Comparison of ENCODE assay signal across 18 cellular contexts in genomic region chr20:18737140-18737539, GRCh38.
A peak's percentile ranks its signal among the peaks of the same experiment; 100 is the strongest.
DNase-seq lines count a peak whose midpoint lies in the region; ATAC-seq and TF ChIP-seq lines count a peak whose summit lies in the region.
"Had no signal": no experiment of that assay in that cellular context is flagged by ENCODE, and none has a peak within 500 bp of the region (broad histone marks: within the 10 kb centered on the region; RNA-seq: fewer than 3 reads in every experiment).

No MANE protein-coding gene starts in this region.

- intact Hi-C loops in activated naive CD4-positive, alpha-beta T cell treated with anti-CD3 and anti-CD28 coated beads for 36 hours (cut with micrococcal nuclease), result no loop called here
- intact Hi-C loops in vagina (cut with DNase I) (no loop called here), spleen (cut with DNase I; ENCODE audit: low total_unique reads) (no loop called here)

- H3K36me3 Mint-ChIP-seq in activated naive CD4-positive, alpha-beta T cell treated with anti-CD3 and anti-CD28 coated beads, Interleukin-2, amount 10 ng/mL, durations not matched to agents 7 days and 5 days, result no peaks in the 10 kb centered on the region
- peaks cover 7% of the 10 kb centered on the region for H3K36me3 Mint-ChIP-seq in activated naive CD4-positive, alpha-beta T cell treated with anti-CD3 and anti-CD28 coated beads for 36 hours (ENCODE audit: low read depth)
- H3K36me3 Mint-ChIP-seq in HFFc6 (ENCODE audit: low read depth) (peaks cover 3% of the 10 kb centered on the region; the same call in 1 of the 2 replicates), immature natural killer cell (peaks cover 0 to 5% (median 3%) of the 10 kb centered on the region in 3 donors), osteocyte (ENCODE audit: unreplicated experiment) (no peaks in the 10 kb centered on the region)

- H3K4me3 Mint-ChIP-seq in activated naive CD4-positive, alpha-beta T cell treated with anti-CD3 and anti-CD28 coated beads, Interleukin-2, amount 10 ng/mL, durations not matched to agents 7 days and 5 days, result no peak overlapping the region
- H3K4me3 Mint-ChIP-seq in activated naive CD4-positive, alpha-beta T cell treated with anti-CD3 and anti-CD28 coated beads for 36 hours, result no peak overlapping the region
- H3K4me3 Mint-ChIP-seq in HFFc6 (no peak overlapping the region), immature natural killer cell (peak overlapping the region in 1 of 5 donors; percentile 65), osteocyte (ENCODE audit: unreplicated experiment) (no peak overlapping the region)

- no peak for TF ChIP-seq POLR2A in vagina (IDR thresholded peaks at IDR 0.05)
- no peak for TF ChIP-seq POLR2A in spleen (IDR thresholded peaks at IDR 0.05)

- no peak for DNase-seq in activated naive CD4-positive, alpha-beta T cell treated with anti-CD3 and anti-CD28 coated beads, Interleukin-2, amount 10 ng/mL, durations not matched to agents 7 days and 5 days
- DNase-seq in activated naive CD4-positive, alpha-beta T cell treated with anti-CD3 and anti-CD28 coated beads for 36 hours, result no peak
- DNase-seq in HFFc6 (no peak), immature natural killer cell (no peak), vagina (ENCODE audit: extremely low spot score in 2 of 2) (no peak), osteocyte (ENCODE audit: extremely low spot score, unreplicated experiment) (no peak), spleen (no peak)
- DNase-seq: 8988T, BE2C, DND-41, IMR-90, Karpas-422, MG63, NCI-H1092 treated with DMSO at 0.1 percent for 48 hours, NCI-H510A treated with DMSO at 0.1 percent for 48 hours, PC-9, SJCRH30 had no signal

- no peak for ATAC-seq in GM21526 (IDR thresholded peaks at IDR 0.05; ENCODE audit: low FRiP score, unreplicated experiment)

- no peak overlapping the region for H3K4me3 ChIP-seq in vagina
- no peak overlapping the region for H3K4me3 ChIP-seq in spleen
- H3K4me3 ChIP-seq: MG63, PC-9, SJCRH30 had no signal

- H3K27me3 ChIP-seq in vagina, result no peaks in the 10 kb centered on the region
- H3K27me3 ChIP-seq in spleen (replicated peaks in 1 of 7), result no peaks in the 10 kb centered on the region
- H3K27me3 ChIP-seq: BE2C, MG63, SJCRH30 had no signal

- H3K36me3 ChIP-seq in vagina (no peaks in the 10 kb centered on the region), spleen (peaks cover 0 to 6% (median 0%) of the 10 kb centered on the region in 6 donors)
- H3K36me3 ChIP-seq: BE2C, MG63, SJCRH30 had no signal

- H3K4me1 Mint-ChIP-seq in activated naive CD4-positive, alpha-beta T cell treated with anti-CD3 and anti-CD28 coated beads, Interleukin-2, amount 10 ng/mL, durations not matched to agents 7 days and 5 days, result peaks cover 14% of the 10 kb centered on the region
- H3K4me1 Mint-ChIP-seq in activated naive CD4-positive, alpha-beta T cell treated with anti-CD3 and anti-CD28 coated beads for 36 hours (ENCODE audit: low read depth), result peaks cover 12% of the 10 kb centered on the region
- H3K4me1 Mint-ChIP-seq in HFFc6 (ENCODE audit: low read depth) (peaks cover 49% of the 10 kb centered on the region), immature natural killer cell (peaks cover 39 to 45% of the 10 kb centered on the region in 2 donors), osteocyte (ENCODE audit: unreplicated experiment) (peaks cover 24% of the 10 kb centered on the region)

- peak overlapping the region; percentile 52 for H3K27ac Mint-ChIP-seq in activated naive CD4-positive, alpha-beta T cell treated with anti-CD3 and anti-CD28 coated beads, Interleukin-2, amount 10 ng/mL, durations not matched to agents 7 days and 5 days
- no peak overlapping the region for H3K27ac Mint-ChIP-seq in activated naive CD4-positive, alpha-beta T cell treated with anti-CD3 and anti-CD28 coated beads for 36 hours
- H3K27ac Mint-ChIP-seq in HFFc6 (no peak overlapping the region), immature natural killer cell (peak overlapping the region; percentile 69 to 96 (median 92)), osteocyte (ENCODE audit: unreplicated experiment) (no peak overlapping the region)

- peak; percentile 17; the same call in 1 of the 2 replicates for TF ChIP-seq CTCF in HFFc6 (IDR thresholded peaks at IDR 0.05)
- TF ChIP-seq CTCF in vagina (IDR thresholded peaks at IDR 0.05), result no peak
- TF ChIP-seq CTCF in osteocyte (IDR thresholded peaks at IDR 0.05), result no peak
- TF ChIP-seq CTCF in spleen (IDR thresholded peaks at IDR 0.05 in 8 of 11, conservative IDR thresholded peaks at IDR 0.05 in 3 of 11), result no peak

- no peaks in the 10 kb centered on the region for H3K9me3 Mint-ChIP-seq in activated naive CD4-positive, alpha-beta T cell treated with anti-CD3 and anti-CD28 coated beads, Interleukin-2, amount 10 ng/mL, durations not matched to agents 7 days and 5 days
- H3K9me3 Mint-ChIP-seq in activated naive CD4-positive, alpha-beta T cell treated with anti-CD3 and anti-CD28 coated beads for 36 hours, result no peaks in the 10 kb centered on the region
- H3K9me3 Mint-ChIP-seq in HFFc6 (no peaks in the 10 kb centered on the region), immature natural killer cell (no peaks in the 10 kb centered on the region), osteocyte (ENCODE audit: unreplicated experiment) (no peaks in the 10 kb centered on the region)

- H3K27me3 Mint-ChIP-seq in activated naive CD4-positive, alpha-beta T cell treated with anti-CD3 and anti-CD28 coated beads, Interleukin-2, amount 10 ng/mL, durations not matched to agents 7 days and 5 days, result no peaks in the 10 kb centered on the region
- no peaks in the 10 kb centered on the region for H3K27me3 Mint-ChIP-seq in activated naive CD4-positive, alpha-beta T cell treated with anti-CD3 and anti-CD28 coated beads for 36 hours (ENCODE audit: low read depth)
- H3K27me3 Mint-ChIP-seq in HFFc6 (ENCODE audit: insufficient read depth) (peaks cover 1% of the 10 kb centered on the region; the same call in 1 of the 2 replicates), immature natural killer cell (ENCODE audit: low read depth in 3 of 3) (peaks cover 0 to 10% (median 2%) of the 10 kb centered on the region in 3 donors), osteocyte (ENCODE audit: unreplicated experiment) (no peaks in the 10 kb centered on the region)

- no peaks in the 10 kb centered on the region for H3K9me3 ChIP-seq in vagina
- H3K9me3 ChIP-seq in spleen, result no peaks in the 10 kb centered on the region
- H3K9me3 ChIP-seq: BE2C, MG63, SJCRH30 had no signal

- H3K27ac ChIP-seq in vagina (peak overlapping the region; percentile 49), spleen (no peak overlapping the region)
- H3K27ac ChIP-seq: PC-9, SJCRH30 had no signal

- WGBS in spleen, 5 donors, result 90 to 98% (median 95%) methylated on average over 3 to 4 of the region's 4 CpGs

- H3K4me1 ChIP-seq in vagina, result peaks cover 32% of the 10 kb centered on the region
- peaks cover 0 to 6% (median 0%) of the 10 kb centered on the region in 6 donors for H3K4me1 ChIP-seq in spleen
- H3K4me1 ChIP-seq: BE2C had no signal

- CTCF ChIA-PET in activated naive CD4-positive, alpha-beta T cell treated with anti-CD3 and anti-CD28 coated beads, Interleukin-2, amount 10 ng/mL, durations not matched to agents 7 days and 5 days (lab: Charles Lee), result no interaction called here
- CTCF ChIA-PET in activated naive CD4-positive, alpha-beta T cell treated with anti-CD3 and anti-CD28 coated beads for 36 hours (lab: Charles Lee), result no interaction called here

Comparison
In these comparisons a context has a peak if more than half of its experiments do, and no peak if none do; other contexts are left out.
1. H3K27ac Mint-ChIP-seq: peak in activated naive CD4-positive, alpha-beta T cell treated with anti-CD3 and anti-CD28 coated beads, Interleukin-2, amount 10 ng/mL, durations not matched to agents 7 days and 5 days (single experiment) and immature natural killer cell (6 of 6); none in activated naive CD4-positive, alpha-beta T cell treated with anti-CD3 and anti-CD28 coated beads for 36 hours (single experiment), HFFc6 (single experiment) and osteocyte (single experiment).